Comparison of ENCODE assay signal across 8 cellular contexts in the genomic region with DNA sequence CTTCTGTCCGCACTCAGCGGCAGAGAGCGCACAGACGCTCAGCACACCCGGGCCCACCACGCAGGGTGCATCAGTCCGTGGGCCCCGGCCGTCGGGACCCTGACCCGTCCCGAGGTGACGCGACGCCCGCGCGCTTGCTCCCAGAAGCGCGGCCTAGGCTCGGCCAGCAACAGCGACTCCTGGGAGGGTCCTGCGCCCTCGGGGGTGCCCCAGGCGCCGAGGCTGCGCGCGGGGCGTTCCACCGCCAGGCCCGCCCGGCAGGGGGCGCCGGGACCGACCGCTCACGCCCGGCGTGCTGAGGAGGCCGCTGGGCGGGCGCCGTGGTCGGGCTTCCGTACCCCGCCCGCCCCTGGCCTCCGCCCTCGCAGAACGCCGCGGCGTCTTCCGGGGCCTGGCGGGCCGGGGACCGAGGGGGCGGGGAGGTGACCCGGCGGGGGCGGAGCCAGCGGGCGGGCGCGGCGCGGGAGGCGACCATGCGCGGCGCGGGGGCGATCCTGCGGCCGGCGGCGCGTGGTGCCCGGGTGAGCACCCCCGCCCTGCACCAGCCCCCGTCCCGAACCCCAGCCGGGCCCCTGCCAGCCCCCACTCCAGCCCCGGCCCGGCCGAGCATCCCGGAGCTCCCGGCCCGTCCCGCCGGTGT. TPM values are rescaled to one million over a fixed set of nuclear protein-coding genes. Genes with fewer than 3 reads are reported as not detected.
DNase-seq lines count a peak whose midpoint lies in the region; ATAC-seq and TF ChIP-seq lines count a peak whose summit lies in the region.

A gene with protein sequence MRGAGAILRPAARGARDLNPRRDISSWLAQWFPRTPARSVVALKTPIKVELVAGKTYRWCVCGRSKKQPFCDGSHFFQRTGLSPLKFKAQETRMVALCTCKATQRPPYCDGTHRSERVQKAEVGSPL (plus strand): TSS at position 456 of the 640 bp plus-strand sequence. CDS start 18 bp downstream, at position 474.

- ATAC-seq in GM19328 (IDR thresholded peaks at IDR 0.05; ENCODE audit: unreplicated experiment) (peak; percentile 80), HG03521 (IDR thresholded peaks at IDR 0.05; ENCODE audit: unreplicated experiment) (peak; percentile 86), mucosa of descending colon (peak; percentile 81)

- peaks cover 36% of the 10 kb centered on the region for H3K36me3 ChIP-seq in NT2/D1 (ENCODE audit: insufficient read depth, insufficient read length, low read length)
- no peaks in the 10 kb centered on the region for H3K36me3 ChIP-seq in mucosa of descending colon (ENCODE audit: low read depth)

- H3K9me3 ChIP-seq in NT2/D1 (ENCODE audit: insufficient read depth, low read length), result no peaks in the 10 kb centered on the region
- no peaks in the 10 kb centered on the region for H3K9me3 ChIP-seq in mucosa of descending colon

- H3K9ac ChIP-seq in NT2/D1 (ENCODE audit: insufficient read length, low read depth), result peak within 1 kb of the TSS; percentile 94

- peak within 1 kb of the TSS; percentile 88 to 94 for H3K4me3 Mint-ChIP-seq in CD14-positive monocyte

- H3K36me3 Mint-ChIP-seq in CD14-positive monocyte, result peaks cover 21 to 32% of the 10 kb centered on the region in 2 donors

- peak; percentile 78 for TF ChIP-seq CTCF in CD14-positive monocyte (IDR thresholded peaks at IDR 0.05)
- TF ChIP-seq CTCF in mucosa of descending colon (IDR thresholded peaks at IDR 0.05), result peak; percentile 93

- H3K4me1 Mint-ChIP-seq in CD14-positive monocyte, result peaks cover 53% of the 10 kb centered on the region

- H3K27me3 Mint-ChIP-seq in CD14-positive monocyte (ENCODE audit: low read depth in 3 of 3), result peaks cover 0 to 8% (median 0%) of the 10 kb centered on the region in 3 donors

- peak within 1 kb of the TSS; percentile 78 to 93 (median 89) for H3K27ac Mint-ChIP-seq in CD14-positive monocyte

- peaks cover 0 to 3% (median 0%) of the 10 kb centered on the region in 7 donors for H3K9me3 Mint-ChIP-seq in CD14-positive monocyte

- H3K27me3 ChIP-seq in NT2/D1 (ENCODE audit: insufficient read depth, insufficient read length), result peaks cover 12% of the 10 kb centered on the region

- intact Hi-C loops in CD14-positive monocyte (cut with micrococcal nuclease) (loop anchor here in 1 of 2 donors (1.0 to 2.0 kb wide), 2 partner anchors 22 to 29 kb away; a partner anchor contains a TSS), mucosa of descending colon (cut with DNase I, micrococcal nuclease) (loop anchor here in 1 of 2 donors (10.0 kb wide), 1 partner anchor 55 kb away; a partner anchor contains a TSS)

- DNase-seq in CD14-positive monocyte (ENCODE audit: low spot score) (peak; percentile 74), NT2/D1 (ENCODE audit: low read depth, low spot score) (peak; percentile 68), epidermal melanocyte (ENCODE audit: insufficient read length, low spot score) (peak; percentile 92), mucosa of descending colon (peak; percentile 90 to 94 (median 93))
- DNase-seq in activated CD8-positive, alpha-beta memory T cell treated with anti-CD3 and anti-CD28 coated beads, Interleukin-2, amount 50 U/mL, for 1 hour (ENCODE audit: extremely low read depth), result peak; percentile 51
- peak; percentile 68 to 71 for DNase-seq in stimulated activated CD8-positive, alpha-beta memory T cell treated with anti-CD3 and anti-CD28 coated beads, Interleukin-4, amount 100 ng/mL, for 1 hour (ENCODE audit: low read depth in 2 of 2, low spot score in 1 of 2)

- H3K4me1 ChIP-seq in NT2/D1 (ENCODE audit: insufficient read depth, insufficient read length) (peaks cover 26% of the 10 kb centered on the region), mucosa of descending colon (ENCODE audit: low read depth) (peaks cover 47% of the 10 kb centered on the region)

- H3K4me3 ChIP-seq in NT2/D1 (ENCODE audit: insufficient read length, low read depth), result peak within 1 kb of the TSS; percentile 90
- peak within 1 kb of the TSS; percentile 50 for H3K4me3 ChIP-seq in mucosa of descending colon

RNA-seq across cellular contexts. Expression of the gene that starts here (rescaled TPM):
- polyA plus RNA-seq in CD14-positive monocyte, result 10 to 100 TPM; 53.4 to 61.2 TPM
- total RNA-seq in mucosa of descending colon, result 100 to 1,000 TPM in 1 of 3 donors, 10 to 100 TPM in 2; 60.8 to 101 (median 91.8) TPM

Comparison
In these comparisons a context has a peak if more than half of its experiments do, and no peak if none do; other contexts are left out.
1. Peak in every context shown above with its lines: DNase-seq, ATAC-seq and H3K4me3 ChIP-seq.